Comparison of ENCODE assay signal across 8 cellular contexts in the genomic region with DNA sequence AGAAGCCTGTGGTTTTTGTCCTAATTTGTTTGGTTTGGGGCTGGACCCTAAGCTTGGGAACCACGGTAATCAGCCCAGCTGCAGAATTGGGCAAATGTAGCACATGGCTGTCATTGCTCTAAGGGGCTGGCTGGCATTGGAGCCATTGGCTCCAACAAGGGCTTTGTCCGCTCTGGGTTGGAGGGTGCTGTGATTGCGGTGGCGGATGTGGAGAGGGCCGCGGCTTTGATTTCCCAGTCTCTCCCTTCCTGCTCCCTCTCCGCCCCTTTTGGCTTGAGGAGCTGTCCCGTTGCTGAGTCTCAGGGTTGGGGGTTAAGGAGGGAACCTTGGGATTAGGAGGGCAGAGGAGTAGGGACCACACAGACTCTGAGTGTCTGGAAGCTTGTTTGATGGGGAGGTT.
"Had no signal": no experiment of that assay in that cellular context is flagged by ENCODE, and none has a peak within 500 bp of the region (broad histone marks: within the 10 kb centered on the region; RNA-seq: fewer than 3 reads in every experiment).

No MANE protein-coding gene starts in this region.

- H3K4me3 Mint-ChIP-seq: HFFc6, IgD-negative memory B cell had no signal

- H3K9ac ChIP-seq: GM23248 had no signal

- H3K27ac Mint-ChIP-seq: HFFc6 had no signal

- H3K9me3 ChIP-seq: HAP-1 had no signal

- DNase-seq: GM23248, GOT3, H7, HFFc6 had no signal

- H3K36me3 Mint-ChIP-seq: IgD-negative memory B cell had no signal

- H3K4me3 ChIP-seq: GM23248, HAP-1 had no signal

- H3K9me3 Mint-ChIP-seq: HFFc6 had no signal

- H3K4me1 Mint-ChIP-seq: IgD-negative memory B cell had no signal

- FAIRE-seq: HepG2 had no signal

- H3K27ac ChIP-seq: GM23248, HL-60 had no signal

- H3K4me1 ChIP-seq: HAP-1 had no signal

- H2AFZ ChIP-seq: GM23248 had no signal

- H3K36me3 ChIP-seq: HAP-1 had no signal
